ENCODE assay signal across 8 cellular contexts in the genomic region with DNA sequence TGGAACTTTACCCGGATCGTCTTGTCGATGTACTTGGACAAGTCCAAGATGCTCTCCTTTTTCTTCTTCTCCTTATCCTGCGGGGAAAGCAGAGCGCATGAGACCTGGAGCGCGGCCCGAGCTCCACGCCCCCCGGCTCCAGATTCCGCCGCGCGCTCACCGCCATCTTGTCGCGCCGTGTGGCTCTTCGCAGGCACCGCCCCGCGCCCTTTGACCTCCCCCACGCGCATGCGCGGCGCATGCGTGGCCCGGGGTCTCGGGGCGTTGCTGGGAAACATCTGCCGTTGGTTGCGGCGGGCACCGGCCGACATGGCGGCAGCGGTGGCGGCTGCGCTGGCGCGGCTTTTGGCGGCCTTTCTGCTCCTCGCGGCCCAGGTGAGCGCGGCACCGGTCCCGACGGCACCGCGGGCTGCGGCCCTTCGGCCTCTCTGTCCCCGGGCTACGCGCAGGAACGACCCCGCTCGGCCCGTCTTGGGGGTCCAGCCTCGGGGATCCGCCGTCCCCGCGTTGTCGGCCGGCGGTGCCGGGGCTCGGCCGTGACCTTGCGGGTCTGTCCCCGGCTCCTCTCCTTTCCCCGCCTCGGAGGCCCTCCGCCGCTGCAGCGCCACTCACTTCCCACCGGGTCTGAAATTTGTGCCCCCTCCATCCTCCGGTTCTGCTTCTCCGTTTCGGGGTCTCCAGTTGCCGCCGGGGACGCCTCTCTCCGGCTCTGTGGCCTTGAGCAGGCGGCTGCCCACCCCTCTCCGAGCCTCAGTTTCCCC. TPM values are rescaled to one million over a fixed set of nuclear protein-coding genes. Genes with fewer than 3 reads are reported as not detected.
DNase-seq lines count a peak whose midpoint lies in the region; ATAC-seq and TF ChIP-seq lines count a peak whose summit lies in the region.

A gene (minus strand): TSS at position 186 of the 761 bp plus-strand sequence. CDS start 20 bp downstream, at position 166.
A gene with protein sequence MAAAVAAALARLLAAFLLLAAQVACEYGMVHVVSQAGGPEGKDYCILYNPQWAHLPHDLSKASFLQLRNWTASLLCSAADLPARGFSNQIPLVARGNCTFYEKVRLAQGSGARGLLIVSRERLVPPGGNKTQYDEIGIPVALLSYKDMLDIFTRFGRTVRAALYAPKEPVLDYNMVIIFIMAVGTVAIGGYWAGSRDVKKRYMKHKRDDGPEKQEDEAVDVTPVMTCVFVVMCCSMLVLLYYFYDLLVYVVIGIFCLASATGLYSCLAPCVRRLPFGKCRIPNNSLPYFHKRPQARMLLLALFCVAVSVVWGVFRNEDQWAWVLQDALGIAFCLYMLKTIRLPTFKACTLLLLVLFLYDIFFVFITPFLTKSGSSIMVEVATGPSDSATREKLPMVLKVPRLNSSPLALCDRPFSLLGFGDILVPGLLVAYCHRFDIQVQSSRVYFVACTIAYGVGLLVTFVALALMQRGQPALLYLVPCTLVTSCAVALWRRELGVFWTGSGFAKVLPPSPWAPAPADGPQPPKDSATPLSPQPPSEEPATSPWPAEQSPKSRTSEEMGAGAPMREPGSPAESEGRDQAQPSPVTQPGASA (plus strand): TSS at position 284 of the 761 bp plus-strand sequence. CDS start 26 bp downstream, at position 310.

- TF ChIP-seq CTCF in progenitor cell of endocrine pancreas (IDR thresholded peaks at IDR 0.05; ENCODE audit: unreplicated experiment) (no peak), upper lobe of left lung (IDR thresholded peaks at IDR 0.05) (peak in 2 of 6 experiments; percentile 5 to 48)

- peaks cover 0 to 25% (median 13%) of the 10 kb centered on the region in 4 donors for H3K36me3 ChIP-seq in upper lobe of left lung

- ATAC-seq in HG02571 (IDR thresholded peaks at IDR 0.05; ENCODE audit: unreplicated experiment), result peak; percentile 59
- peak; percentile 95 to 98 for ATAC-seq in left cardiac atrium
- peak; percentile 88 to 97 for ATAC-seq in upper lobe of left lung (ENCODE audit: low FRiP score in 2 of 2)

- H3K27ac ChIP-seq in upper lobe of left lung, result peak within 1 kb of the TSS; percentile 66 to 87 (median 72)

- no peaks in the 10 kb centered on the region for H3K27me3 Mint-ChIP-seq in T-helper 1 cell treated with Interleukin-12 subunit alpha and Interleukin-12 subunit beta and Interleukin-4 antibody, amounts not matched to agents 30 μg/mL and 1 μg/mL, for 36 hours (ENCODE audit: low read depth)
- no peaks in the 10 kb centered on the region for H3K27me3 Mint-ChIP-seq in progenitor cell of endocrine pancreas

- TF ChIP-seq POLR2A in upper lobe of left lung (IDR thresholded peaks at IDR 0.05), result peak in 2 of 4 donors; percentile 58 to 83

- no peaks in the 10 kb centered on the region for H3K9me3 Mint-ChIP-seq in T-helper 1 cell treated with Interleukin-12 subunit alpha and Interleukin-12 subunit beta and Interleukin-4 antibody, amounts not matched to agents 30 μg/mL and 1 μg/mL, for 36 hours
- no peaks in the 10 kb centered on the region for H3K9me3 Mint-ChIP-seq in progenitor cell of endocrine pancreas (ENCODE audit: low read depth)

- in situ Hi-C loops in G401 (cut with HindIII; ENCODE audit: low sequenced_read_pairs), result loop anchor here (5.0 kb wide), 1 partner anchor 84 kb away; no protein-coding TSS in a partner anchor

- H3K4me1 ChIP-seq in upper lobe of left lung, result peaks cover 34 to 76% (median 38%) of the 10 kb centered on the region in 4 donors

- H3K4me3 ChIP-seq in upper lobe of left lung, result peak within 1 kb of the TSS; percentile 60 to 99 (median 94)

- H3K4me3 Mint-ChIP-seq in T-helper 1 cell treated with Interleukin-12 subunit alpha and Interleukin-12 subunit beta and Interleukin-4 antibody, amounts not matched to agents 30 μg/mL and 1 μg/mL, for 36 hours, result peak within 1 kb of the TSS; percentile 96
- peak within 1 kb of the TSS; percentile 100 for H3K4me3 Mint-ChIP-seq in progenitor cell of endocrine pancreas (ENCODE audit: low read depth)

- WGBS in upper lobe of left lung, 2 donors, result 0 to 1% methylated on average over 35 to 39 of the region's 89 CpGs

- DNase-seq in G401 (ENCODE audit: low spot score) (peak; percentile 83), NCI-H1417 treated with DMSO at 0.1 percent for 48 hours (lab: John Stamatoyannopoulos, UW) (peak; percentile 32), amniotic epithelial cell (ENCODE audit: low read depth) (peak; percentile 71), left cardiac atrium (peak; percentile 91), progenitor cell of endocrine pancreas (ENCODE audit: low spot score, unreplicated experiment) (peak; percentile 84), upper lobe of left lung (peak; percentile 90 to 100)

- intact Hi-C loops in left cardiac atrium (cut with DNase I), result no loop called here

- H3K27me3 ChIP-seq in upper lobe of left lung, result no peaks in the 10 kb centered on the region

- peaks cover 23% of the 10 kb centered on the region for H3K36me3 Mint-ChIP-seq in T-helper 1 cell treated with Interleukin-12 subunit alpha and Interleukin-12 subunit beta and Interleukin-4 antibody, amounts not matched to agents 30 μg/mL and 1 μg/mL, for 36 hours (ENCODE audit: low read depth)
- H3K36me3 Mint-ChIP-seq in progenitor cell of endocrine pancreas (ENCODE audit: insufficient read depth), result no peaks in the 10 kb centered on the region

- H3K27ac Mint-ChIP-seq in T-helper 1 cell treated with Interleukin-12 subunit alpha and Interleukin-12 subunit beta and Interleukin-4 antibody, amounts not matched to agents 30 μg/mL and 1 μg/mL, for 36 hours, result peak within 1 kb of the TSS; percentile 96
- peak within 1 kb of the TSS; percentile 98 for H3K27ac Mint-ChIP-seq in progenitor cell of endocrine pancreas

- TF ChIP-seq EP300 in upper lobe of left lung (IDR thresholded peaks at IDR 0.05), result no peak

- H3K4me1 Mint-ChIP-seq in T-helper 1 cell treated with Interleukin-12 subunit alpha and Interleukin-12 subunit beta and Interleukin-4 antibody, amounts not matched to agents 30 μg/mL and 1 μg/mL, for 36 hours (ENCODE audit: low read depth), result peaks cover 51% of the 10 kb centered on the region
- H3K4me1 Mint-ChIP-seq in progenitor cell of endocrine pancreas (ENCODE audit: low read depth), result peaks cover 28% of the 10 kb centered on the region

- H3K9me3 ChIP-seq in upper lobe of left lung, result no peaks in the 10 kb centered on the region

RNA-seq across cellular contexts. Expression of the first gene that starts in this region (rescaled TPM):
- total RNA-seq in G401 (2014; rRNA removed; shearing (Covaris generic)), result 400 and 511 TPM in 2 replicates
- 10 to 100 TPM; 43.6 to 47.7 TPM for total RNA-seq in left cardiac atrium
- 126 and 139 TPM in 2 replicates for total RNA-seq in progenitor cell of endocrine pancreas
- 100 to 1,000 TPM in 2 of 6 donors, 10 to 100 TPM in 4; 58.6 to 127 (median 89.8) TPM for total RNA-seq in upper lobe of left lung

RNA-seq across cellular contexts. Expression of the second gene that starts in this region (rescaled TPM):
- total RNA-seq in G401 (2014; rRNA removed; shearing (Covaris generic)), result 31.6 and 36.5 TPM in 2 replicates
- 10 to 100 TPM; 22.9 to 33.7 TPM for total RNA-seq in left cardiac atrium
- total RNA-seq in progenitor cell of endocrine pancreas, result 148 and 153 TPM in 2 replicates
- 100 to 1,000 TPM in 1 of 6 donors, 10 to 100 TPM in 5; 38.3 to 268 (median 61.7) TPM for total RNA-seq in upper lobe of left lung

Comparison
In these comparisons a context has a peak if more than half of its experiments do, and no peak if none do; other contexts are left out.
1. Peak in every context shown above with its lines: DNase-seq, ATAC-seq, H3K4me3 ChIP-seq and H3K27ac ChIP-seq.
2. DNase-seq: peak in every context shown above with its lines; median percentile 95 in upper lobe of left lung; 91 in left cardiac atrium; 84 in progenitor cell of endocrine pancreas; 83 in G401; 71 in amniotic epithelial cell; 32 in NCI-H1417 treated with DMSO at 0.1 percent for 48 hours.